ENCODE assay signal across 17 cellular contexts in genomic region chr10:31149835-31150512, GRCh38.
"Had no signal": no experiment of that assay in that cellular context is flagged by ENCODE, and none has a peak within 500 bp of the region (broad histone marks: within the 10 kb centered on the region; RNA-seq: fewer than 3 reads in every experiment).

No MANE protein-coding gene starts in this region.

- H3K9ac ChIP-seq: neural progenitor cell had no signal

- H3K27ac Mint-ChIP-seq: activated naive CD4-positive, alpha-beta T cell treated with anti-CD3 and anti-CD28 coated beads, Interleukin-2, amount 50 U/mL, for 24 hours; neural progenitor cell; stimulated activated memory B cell treated with anti-CD40 and anti-IgM and Interleukin-4, amounts not matched to agents 10 μg/mL and 1 μg/mL and 100 μg/mL, for 72 hours had no signal

- H2AFZ ChIP-seq: neural progenitor cell had no signal

- H3K36me3 Mint-ChIP-seq: naive B cell; stimulated activated memory B cell treated with anti-CD40 and anti-IgM and Interleukin-4, amounts not matched to agents 10 μg/mL and 1 μg/mL and 100 μg/mL, for 72 hours had no signal

- H3K36me3 ChIP-seq: esophagus squamous epithelium, neural progenitor cell, ovary, tibial artery, uterus had no signal

- H3K4me1 Mint-ChIP-seq: stimulated activated memory B cell treated with anti-CD40 and anti-IgM and Interleukin-4, amounts not matched to agents 10 μg/mL and 1 μg/mL and 100 μg/mL, for 72 hours had no signal

- H3K4me2 ChIP-seq: neural progenitor cell had no signal

- H3K27me3 ChIP-seq: esophagus squamous epithelium, neural progenitor cell, ovary, tibial artery, uterus had no signal

- H3K4me3 Mint-ChIP-seq: activated naive CD4-positive, alpha-beta T cell treated with anti-CD3 and anti-CD28 coated beads, Interleukin-2, amount 50 U/mL, for 24 hours; activated T-cell treated with anti-CD3 and anti-CD28 coated beads, Interleukin-2, amount 50 U/mL, for 4 hours; naive B cell; neural progenitor cell; stimulated activated memory B cell treated with anti-CD40 and anti-IgM and Interleukin-4, amounts not matched to agents 10 μg/mL and 1 μg/mL and 100 μg/mL, for 72 hours had no signal

- H3K4me3 ChIP-seq: coronary artery, esophagus squamous epithelium, lung, neural progenitor cell, ovary, tibial artery, uterus had no signal

- DNase-seq: activated CD4-positive, alpha-beta T cell treated with anti-CD3 and anti-CD28 coated beads, Interleukin-2, amount 50 U/mL, for 48 hours; activated CD4-positive, CD25-positive, alpha-beta regulatory T cell treated with anti-CD3 and anti-CD28 coated beads, Interleukin-2, amount 50 U/mL, for 72 hours; activated effector memory CD4-positive, alpha-beta T cell treated with Interleukin-2 at 50 U/mL for 16 hours; activated T-cell treated with anti-CD3 and anti-CD28 coated beads, Interleukin-2, amount 50 U/mL, for 4 hours; amniotic stem cell; caudate nucleus; esophagus squamous epithelium; naive B cell; ovary; stimulated activated CD4-positive, alpha-beta T cell treated with anti-CD3 and anti-CD28 coated beads, Interleukin-2, amount 100 ng/mL, for 48 hours; tibial artery; uterus had no signal

- ATAC-seq: activated T-cell treated with anti-CD3 and anti-CD28 coated beads, Interleukin-2, amount 50 U/mL, for 4 hours; stimulated activated memory B cell treated with anti-CD40 and anti-IgM and Interleukin-4, amounts not matched to agents 10 μg/mL and 1 μg/mL and 100 μg/mL, for 72 hours had no signal

- H3K9me3 ChIP-seq: esophagus squamous epithelium, ovary, tibial artery, uterus had no signal

- H3K27ac ChIP-seq: coronary artery, neural progenitor cell, ovary, tibial artery, uterus had no signal

- H3K9me3 Mint-ChIP-seq: activated naive CD4-positive, alpha-beta T cell treated with anti-CD3 and anti-CD28 coated beads, Interleukin-2, amount 50 U/mL, for 24 hours; activated T-cell treated with anti-CD3 and anti-CD28 coated beads, Interleukin-2, amount 50 U/mL, for 4 hours; neural progenitor cell had no signal

- H3K4me1 ChIP-seq: neural progenitor cell, uterus had no signal
